1 cellular context compared by ENCODE assay signal in the genomic region with DNA sequence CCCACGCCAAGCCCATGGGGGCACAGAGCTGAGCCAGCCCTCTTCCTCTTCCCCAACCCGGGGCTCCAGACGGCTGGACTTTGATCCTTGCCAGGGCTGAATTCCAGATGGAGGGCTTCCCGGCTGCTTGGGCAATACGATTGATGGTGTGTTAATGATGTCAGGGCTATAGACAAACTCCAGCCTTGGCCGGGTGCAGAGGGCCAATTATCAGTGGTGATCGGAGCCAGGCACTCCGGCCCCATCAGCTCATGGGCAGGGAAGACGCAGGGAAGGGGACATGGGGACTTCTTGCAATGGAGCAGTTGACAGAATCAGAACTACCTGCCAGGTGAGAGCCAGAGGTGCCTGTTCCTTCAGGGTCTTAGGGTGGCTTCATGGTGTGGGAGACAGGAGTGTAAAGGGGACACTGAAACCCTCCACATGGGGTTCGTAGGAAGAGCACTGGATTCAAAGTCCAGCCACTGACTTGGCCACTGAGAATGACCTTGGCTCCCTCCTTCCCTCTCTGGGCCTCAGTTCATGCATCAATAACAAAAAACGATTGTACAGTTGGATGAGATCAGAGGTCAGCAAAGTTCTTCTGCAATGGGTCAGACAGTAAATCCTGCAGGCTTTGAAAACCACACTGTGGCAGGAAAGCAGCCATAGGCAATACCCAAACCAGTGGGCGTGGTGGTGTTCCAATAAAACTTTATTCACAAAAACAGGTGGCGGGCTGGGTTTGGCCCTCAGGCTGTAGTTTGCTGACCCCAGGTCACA.
TF ChIP-seq lines count a peak whose summit lies in the region.

No MANE protein-coding gene starts in this region.

TF ChIP-seq in HepG2, 621 proteins besides CTCF, POLR2A, EP300 and RAD21 (continued from another document and continues in another):
- peak; percentile 66 for TF ChIP-seq NR2C2 (CRISPR knock-in tag; IDR thresholded peaks at IDR 0.05; ENCODE audit: borderline replicate concordance)
- no peak for TF ChIP-seq ZNF780A (CRISPR knock-in tag; IDR thresholded peaks at IDR 0.05)
- TF ChIP-seq, protein P1, sequence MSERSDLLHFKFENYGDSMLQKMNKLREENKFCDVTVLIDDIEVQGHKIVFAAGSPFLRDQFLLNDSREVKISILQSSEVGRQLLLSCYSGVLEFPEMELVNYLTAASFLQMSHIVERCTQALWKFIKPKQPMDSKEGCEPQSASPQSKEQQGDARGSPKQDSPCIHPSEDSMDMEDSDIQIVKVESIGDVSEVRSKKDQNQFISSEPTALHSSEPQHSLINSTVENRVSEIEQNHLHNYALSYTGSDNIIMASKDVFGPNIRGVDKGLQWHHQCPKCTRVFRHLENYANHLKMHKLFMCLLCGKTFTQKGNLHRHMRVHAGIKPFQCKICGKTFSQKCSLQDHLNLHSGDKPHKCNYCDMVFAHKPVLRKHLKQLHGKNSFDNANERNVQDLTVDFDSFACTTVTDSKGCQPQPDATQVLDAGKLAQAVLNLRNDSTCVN (CRISPR knock-in tag; IDR thresholded peaks at IDR 0.05; ENCODE audit: borderline replicate concordance): 0 out of 2 replicates have a peak, but pooled peaks have one; percentile 8
- peak; percentile 83; the same call in 1 of the 2 replicates for TF ChIP-seq ZMYM4 (CRISPR knock-in tag; IDR thresholded peaks at IDR 0.05)
- peak; percentile 37; the same call in 1 of the 2 replicates for TF ChIP-seq REPIN1 (CRISPR knock-in tag; IDR thresholded peaks at IDR 0.05; ENCODE audit: borderline replicate concordance, low read depth)
- TF ChIP-seq, protein P2, sequence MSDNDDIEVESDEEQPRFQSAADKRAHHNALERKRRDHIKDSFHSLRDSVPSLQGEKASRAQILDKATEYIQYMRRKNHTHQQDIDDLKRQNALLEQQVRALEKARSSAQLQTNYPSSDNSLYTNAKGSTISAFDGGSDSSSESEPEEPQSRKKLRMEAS (IDR thresholded peaks at IDR 0.05): 0 out of 2 replicates have a peak, but pooled peaks have one; percentile 15
- peak; percentile 81 for TF ChIP-seq NR2F6 (IDR thresholded peaks at IDR 0.05)
- peak; percentile 86 for TF ChIP-seq NR2F6 (CRISPR knock-in tag; IDR thresholded peaks at IDR 0.05)
- TF ChIP-seq RARA (CRISPR knock-in tag; IDR thresholded peaks at IDR 0.05): peak; percentile 81
- no peak for TF ChIP-seq RAD51 (IDR thresholded peaks at IDR 0.05; ENCODE audit: borderline replicate concordance)
- TF ChIP-seq FOXA3 (CRISPR knock-in tag; IDR thresholded peaks at IDR 0.05): peak; percentile 39
- peak; percentile 2; the same call in 1 of the 2 replicates for TF ChIP-seq HDAC1 (CRISPR knock-in tag; IDR thresholded peaks at IDR 0.05)
- TF ChIP-seq MED1 (CRISPR knock-in tag; IDR thresholded peaks at IDR 0.05): peak; percentile 32; the same call in 1 of the 2 replicates
- TF ChIP-seq, protein P3, sequence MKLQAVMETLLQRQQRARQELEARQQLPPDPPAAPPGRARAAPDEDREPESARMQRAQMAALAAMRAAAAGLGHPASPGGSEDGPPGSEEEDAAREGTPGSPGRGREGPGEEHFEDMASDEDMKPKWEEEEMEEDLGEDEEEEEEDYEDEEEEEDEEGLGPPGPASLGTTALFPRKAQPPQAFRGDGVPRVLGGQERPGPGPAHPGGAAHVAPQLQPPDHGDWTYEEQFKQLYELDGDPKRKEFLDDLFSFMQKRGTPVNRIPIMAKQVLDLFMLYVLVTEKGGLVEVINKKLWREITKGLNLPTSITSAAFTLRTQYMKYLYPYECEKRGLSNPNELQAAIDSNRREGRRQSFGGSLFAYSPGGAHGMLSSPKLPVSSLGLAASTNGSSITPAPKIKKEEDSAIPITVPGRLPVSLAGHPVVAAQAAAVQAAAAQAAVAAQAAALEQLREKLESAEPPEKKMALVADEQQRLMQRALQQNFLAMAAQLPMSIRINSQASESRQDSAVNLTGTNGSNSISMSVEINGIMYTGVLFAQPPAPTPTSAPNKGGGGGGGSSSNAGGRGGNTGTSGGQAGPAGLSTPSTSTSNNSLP (IDR thresholded peaks at IDR 0.05; ENCODE audit: low read depth, low read length): 0 out of 2 replicates have a peak, but pooled peaks have one; percentile 20
- TF ChIP-seq ZNF878 (CRISPR knock-in tag; IDR thresholded peaks at IDR 0.05): no peak
- TF ChIP-seq LCORL (IDR thresholded peaks at IDR 0.05): no peak
- 0 out of 2 replicates have a peak, but pooled peaks have one; percentile 16 for TF ChIP-seq LCORL (CRISPR knock-in tag; IDR thresholded peaks at IDR 0.05)
- peak; percentile 59; the same call in 1 of the 2 replicates for TF ChIP-seq KDM6A (CRISPR knock-in tag; IDR thresholded peaks at IDR 0.05; ENCODE audit: low read depth)
- TF ChIP-seq, protein P4, sequence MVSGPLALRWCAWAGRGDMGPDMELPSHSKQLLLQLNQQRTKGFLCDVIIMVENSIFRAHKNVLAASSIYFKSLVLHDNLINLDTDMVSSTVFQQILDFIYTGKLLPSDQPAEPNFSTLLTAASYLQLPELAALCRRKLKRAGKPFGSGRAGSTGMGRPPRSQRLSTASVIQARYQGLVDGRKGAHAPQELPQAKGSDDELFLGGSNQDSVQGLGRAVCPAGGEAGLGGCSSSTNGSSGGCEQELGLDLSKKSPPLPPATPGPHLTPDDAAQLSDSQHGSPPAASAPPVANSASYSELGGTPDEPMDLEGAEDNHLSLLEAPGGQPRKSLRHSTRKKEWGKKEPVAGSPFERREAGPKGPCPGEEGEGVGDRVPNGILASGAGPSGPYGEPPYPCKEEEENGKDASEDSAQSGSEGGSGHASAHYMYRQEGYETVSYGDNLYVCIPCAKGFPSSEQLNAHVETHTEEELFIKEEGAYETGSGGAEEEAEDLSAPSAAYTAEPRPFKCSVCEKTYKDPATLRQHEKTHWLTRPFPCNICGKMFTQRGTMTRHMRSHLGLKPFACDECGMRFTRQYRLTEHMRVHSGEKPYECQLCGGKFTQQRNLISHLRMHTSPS (CRISPR knock-in tag; IDR thresholded peaks at IDR 0.05; ENCODE audit: low read depth): peak; percentile 39; the same call in 1 of the 2 replicates
- TF ChIP-seq CEBPB (IDR thresholded peaks at IDR 0.05; ENCODE audit: borderline replicate concordance, low read depth, low read length): peak; percentile 88
- no peak for TF ChIP-seq RFXAP (CRISPR knock-in tag; IDR thresholded peaks at IDR 0.05; ENCODE audit: borderline replicate concordance)
- TF ChIP-seq TARDBP (CRISPR knock-in tag; IDR thresholded peaks at IDR 0.05): peak; percentile 47; the same call in 1 of the 2 replicates
- TF ChIP-seq CHD4 (IDR thresholded peaks at IDR 0.05; ENCODE audit: borderline replicate concordance, low read length): 0 out of 2 replicates have a peak, but pooled peaks have one; percentile 76
- TF ChIP-seq, protein P5, sequence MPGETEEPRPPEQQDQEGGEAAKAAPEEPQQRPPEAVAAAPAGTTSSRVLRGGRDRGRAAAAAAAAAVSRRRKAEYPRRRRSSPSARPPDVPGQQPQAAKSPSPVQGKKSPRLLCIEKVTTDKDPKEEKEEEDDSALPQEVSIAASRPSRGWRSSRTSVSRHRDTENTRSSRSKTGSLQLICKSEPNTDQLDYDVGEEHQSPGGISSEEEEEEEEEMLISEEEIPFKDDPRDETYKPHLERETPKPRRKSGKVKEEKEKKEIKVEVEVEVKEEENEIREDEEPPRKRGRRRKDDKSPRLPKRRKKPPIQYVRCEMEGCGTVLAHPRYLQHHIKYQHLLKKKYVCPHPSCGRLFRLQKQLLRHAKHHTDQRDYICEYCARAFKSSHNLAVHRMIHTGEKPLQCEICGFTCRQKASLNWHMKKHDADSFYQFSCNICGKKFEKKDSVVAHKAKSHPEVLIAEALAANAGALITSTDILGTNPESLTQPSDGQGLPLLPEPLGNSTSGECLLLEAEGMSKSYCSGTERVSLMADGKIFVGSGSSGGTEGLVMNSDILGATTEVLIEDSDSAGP (CRISPR knock-in tag; IDR thresholded peaks at IDR 0.05; ENCODE audit: borderline replicate concordance): peak; percentile 68; the same call in 1 of the 2 replicates
- TF ChIP-seq SP140L (CRISPR knock-in tag; IDR thresholded peaks at IDR 0.05; ENCODE audit: borderline replicate concordance): no peak
- 0 out of 2 replicates have a peak, but pooled peaks have one; percentile 21 for TF ChIP-seq ZKSCAN8 (CRISPR knock-in tag; IDR thresholded peaks at IDR 0.05; ENCODE audit: borderline replicate concordance)
- no peak for TF ChIP-seq ZNF3 (CRISPR knock-in tag; IDR thresholded peaks at IDR 0.05)
- 0 out of 2 replicates have a peak, but pooled peaks have one; percentile 20 for TF ChIP-seq FOSL2 (CRISPR knock-in tag; IDR thresholded peaks at IDR 0.05)
- TF ChIP-seq BCL6 (CRISPR knock-in tag; IDR thresholded peaks at IDR 0.05): peak; percentile 40; the same call in 1 of the 2 replicates
- TF ChIP-seq ZSCAN22 (CRISPR knock-in tag; IDR thresholded peaks at IDR 0.05): no peak
- peak; percentile 54; the same call in 1 of the 2 replicates for TF ChIP-seq ZBTB20 (CRISPR knock-in tag; IDR thresholded peaks at IDR 0.05; ENCODE audit: borderline replicate concordance, low read depth)
- TF ChIP-seq, protein P6, sequence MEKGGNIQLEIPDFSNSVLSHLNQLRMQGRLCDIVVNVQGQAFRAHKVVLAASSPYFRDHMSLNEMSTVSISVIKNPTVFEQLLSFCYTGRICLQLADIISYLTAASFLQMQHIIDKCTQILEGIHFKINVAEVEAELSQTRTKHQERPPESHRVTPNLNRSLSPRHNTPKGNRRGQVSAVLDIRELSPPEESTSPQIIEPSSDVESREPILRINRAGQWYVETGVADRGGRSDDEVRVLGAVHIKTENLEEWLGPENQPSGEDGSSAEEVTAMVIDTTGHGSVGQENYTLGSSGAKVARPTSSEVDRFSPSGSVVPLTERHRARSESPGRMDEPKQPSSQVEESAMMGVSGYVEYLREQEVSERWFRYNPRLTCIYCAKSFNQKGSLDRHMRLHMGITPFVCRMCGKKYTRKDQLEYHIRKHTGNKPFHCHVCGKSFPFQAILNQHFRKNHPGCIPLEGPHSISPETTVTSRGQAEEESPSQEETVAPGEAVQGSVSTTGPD (CRISPR knock-in tag; IDR thresholded peaks at IDR 0.05): no peak
- TF ChIP-seq MAZ (IDR thresholded peaks at IDR 0.05; ENCODE audit: borderline replicate concordance, low read depth, low read length): no peak
- TF ChIP-seq MAZ (CRISPR knock-in tag; IDR thresholded peaks at IDR 0.05; ENCODE audit: low read depth): no peak
- TF ChIP-seq TOPORS (CRISPR knock-in tag; IDR thresholded peaks at IDR 0.05): 0 out of 2 replicates have a peak, but pooled peaks have one; percentile 21
- TF ChIP-seq ZBTB38 (CRISPR knock-in tag; IDR thresholded peaks at IDR 0.05): peak; percentile 14; the same call in 1 of the 2 replicates
- TF ChIP-seq, protein P7, sequence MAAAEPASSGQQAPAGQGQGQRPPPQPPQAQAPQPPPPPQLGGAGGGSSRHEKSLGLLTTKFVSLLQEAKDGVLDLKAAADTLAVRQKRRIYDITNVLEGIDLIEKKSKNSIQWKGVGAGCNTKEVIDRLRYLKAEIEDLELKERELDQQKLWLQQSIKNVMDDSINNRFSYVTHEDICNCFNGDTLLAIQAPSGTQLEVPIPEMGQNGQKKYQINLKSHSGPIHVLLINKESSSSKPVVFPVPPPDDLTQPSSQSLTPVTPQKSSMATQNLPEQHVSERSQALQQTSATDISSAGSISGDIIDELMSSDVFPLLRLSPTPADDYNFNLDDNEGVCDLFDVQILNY (CRISPR knock-in tag; conservative IDR thresholded peaks at IDR 0.05): no peak
- TF ChIP-seq KAT8 (CRISPR knock-in tag; IDR thresholded peaks at IDR 0.05): 0 out of 2 replicates have a peak, but pooled peaks have one; percentile 18
- TF ChIP-seq SOX13 (IDR thresholded peaks at IDR 0.05): no peak
- peak in 1 of 2 experiments; percentile 69; a peak in 2 of 4 replicates for TF ChIP-seq SOX13 (CRISPR knock-in tag; conservative IDR thresholded peaks at IDR 0.05 in 1 of 2, IDR thresholded peaks at IDR 0.05 in 1 of 2)
- TF ChIP-seq, protein P8, sequence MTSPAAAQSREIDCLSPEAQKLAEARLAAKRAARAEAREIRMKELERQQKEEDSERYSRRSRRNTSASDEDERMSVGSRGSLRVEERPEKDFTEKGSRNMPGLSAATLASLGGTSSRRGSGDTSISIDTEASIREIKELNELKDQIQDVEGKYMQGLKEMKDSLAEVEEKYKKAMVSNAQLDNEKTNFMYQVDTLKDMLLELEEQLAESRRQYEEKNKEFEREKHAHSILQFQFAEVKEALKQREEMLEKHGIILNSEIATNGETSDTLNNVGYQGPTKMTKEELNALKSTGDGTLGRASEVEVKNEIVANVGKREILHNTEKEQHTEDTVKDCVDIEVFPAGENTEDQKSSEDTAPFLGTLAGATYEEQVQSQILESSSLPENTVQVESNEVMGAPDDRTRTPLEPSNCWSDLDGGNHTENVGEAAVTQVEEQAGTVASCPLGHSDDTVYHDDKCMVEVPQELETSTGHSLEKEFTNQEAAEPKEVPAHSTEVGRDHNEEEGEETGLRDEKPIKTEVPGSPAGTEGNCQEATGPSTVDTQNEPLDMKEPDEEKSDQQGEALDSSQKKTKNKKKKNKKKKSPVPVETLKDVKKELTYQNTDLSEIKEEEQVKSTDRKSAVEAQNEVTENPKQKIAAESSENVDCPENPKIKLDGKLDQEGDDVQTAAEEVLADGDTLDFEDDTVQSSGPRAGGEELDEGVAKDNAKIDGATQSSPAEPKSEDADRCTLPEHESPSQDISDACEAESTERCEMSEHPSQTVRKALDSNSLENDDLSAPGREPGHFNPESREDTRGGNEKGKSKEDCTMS (CRISPR knock-in tag; conservative IDR thresholded peaks at IDR 0.05): no peak
- TF ChIP-seq, protein P9, sequence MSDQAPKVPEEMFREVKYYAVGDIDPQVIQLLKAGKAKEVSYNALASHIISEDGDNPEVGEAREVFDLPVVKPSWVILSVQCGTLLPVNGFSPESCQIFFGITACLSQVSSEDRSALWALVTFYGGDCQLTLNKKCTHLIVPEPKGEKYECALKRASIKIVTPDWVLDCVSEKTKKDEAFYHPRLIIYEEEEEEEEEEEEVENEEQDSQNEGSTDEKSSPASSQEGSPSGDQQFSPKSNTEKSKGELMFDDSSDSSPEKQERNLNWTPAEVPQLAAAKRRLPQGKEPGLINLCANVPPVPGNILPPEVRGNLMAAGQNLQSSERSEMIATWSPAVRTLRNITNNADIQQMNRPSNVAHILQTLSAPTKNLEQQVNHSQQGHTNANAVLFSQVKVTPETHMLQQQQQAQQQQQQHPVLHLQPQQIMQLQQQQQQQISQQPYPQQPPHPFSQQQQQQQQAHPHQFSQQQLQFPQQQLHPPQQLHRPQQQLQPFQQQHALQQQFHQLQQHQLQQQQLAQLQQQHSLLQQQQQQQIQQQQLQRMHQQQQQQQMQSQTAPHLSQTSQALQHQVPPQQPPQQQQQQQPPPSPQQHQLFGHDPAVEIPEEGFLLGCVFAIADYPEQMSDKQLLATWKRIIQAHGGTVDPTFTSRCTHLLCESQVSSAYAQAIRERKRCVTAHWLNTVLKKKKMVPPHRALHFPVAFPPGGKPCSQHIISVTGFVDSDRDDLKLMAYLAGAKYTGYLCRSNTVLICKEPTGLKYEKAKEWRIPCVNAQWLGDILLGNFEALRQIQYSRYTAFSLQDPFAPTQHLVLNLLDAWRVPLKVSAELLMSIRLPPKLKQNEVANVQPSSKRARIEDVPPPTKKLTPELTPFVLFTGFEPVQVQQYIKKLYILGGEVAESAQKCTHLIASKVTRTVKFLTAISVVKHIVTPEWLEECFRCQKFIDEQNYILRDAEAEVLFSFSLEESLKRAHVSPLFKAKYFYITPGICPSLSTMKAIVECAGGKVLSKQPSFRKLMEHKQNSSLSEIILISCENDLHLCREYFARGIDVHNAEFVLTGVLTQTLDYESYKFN (CRISPR knock-in tag; conservative IDR thresholded peaks at IDR 0.05): peak; percentile 79
- no peak for TF ChIP-seq TEAD3 (CRISPR knock-in tag; optimal IDR thresholded peaks at IDR 0.05; ENCODE audit: borderline replicate concordance)
- 0 out of 2 replicates have a peak, but pooled peaks have one; percentile 55 for TF ChIP-seq ZNF724P (CRISPR knock-in tag; IDR thresholded peaks at IDR 0.05; ENCODE audit: borderline replicate concordance)
